In genomic region chr20:59082077-59082740, GRCh38 we compare ENCODE assay signal across 1 cellular context.
TF ChIP-seq lines count a peak whose summit lies in the region.

No MANE protein-coding gene starts in this region.

TF ChIP-seq in GM12878, 131 proteins besides CTCF, POLR2A, EP300 and RAD21 (continued from another document):
- TF ChIP-seq REST (IDR thresholded peaks at IDR 0.05; ENCODE audit: low read depth, low read length) (no peak), SMAD5 (IDR thresholded peaks at IDR 0.05; ENCODE audit: low read depth) (no peak), CHD4 (IDR thresholded peaks at IDR 0.05) (no peak), HDAC2 (IDR thresholded peaks at IDR 0.05) (no peak), NR2C1 (IDR thresholded peaks at IDR 0.05) (no peak), GATAD2B (conservative IDR thresholded peaks at IDR 0.05; ENCODE audit: low read depth) (no peak), DPF2 (IDR thresholded peaks at IDR 0.05) (no peak)
